ENCODE assay signal across 12 cellular contexts in the genomic region with DNA sequence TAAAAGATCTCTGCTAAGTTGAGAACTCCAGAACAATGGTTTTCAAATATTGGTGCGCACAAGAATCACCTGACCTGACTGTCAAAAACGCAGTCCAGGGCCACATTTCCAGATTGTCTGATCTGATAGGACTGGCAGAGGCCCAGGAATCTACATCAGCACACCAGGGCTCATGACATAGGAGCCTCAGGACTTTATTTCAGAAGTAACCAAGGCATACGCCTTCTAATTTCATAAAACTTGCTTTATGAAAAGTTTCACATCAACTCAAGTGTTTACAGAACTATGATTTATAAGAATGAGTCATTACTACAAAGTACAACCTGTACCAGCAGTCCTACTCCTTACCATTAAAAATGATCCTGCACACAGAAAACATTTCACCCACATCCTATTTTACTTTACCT. TPM values are rescaled to one million over a fixed set of nuclear protein-coding genes. Genes with fewer than 3 reads are reported as not detected.
DNase-seq lines count a peak whose midpoint lies in the region; ATAC-seq and TF ChIP-seq lines count a peak whose summit lies in the region.
"Had no signal": no experiment of that assay in that cellular context is flagged by ENCODE, and none has a peak within 500 bp of the region (broad histone marks: within the 10 kb centered on the region; RNA-seq: fewer than 3 reads in every experiment).

No MANE protein-coding gene starts in this region.

- H3K36me3 ChIP-seq in OCI-LY3 (replicated peaks; ENCODE audit: low read depth, low read length) = no peaks in the 10 kb centered on the region
- H3K36me3 ChIP-seq in esophagus squamous epithelium = no peaks in the 10 kb centered on the region
- no peaks in the 10 kb centered on the region for H3K36me3 ChIP-seq in parathyroid adenoma (ENCODE audit: control insufficient read depth, insufficient read depth, low read length)
- H3K36me3 ChIP-seq in vagina = no peaks in the 10 kb centered on the region
- H3K36me3 ChIP-seq: SJCRH30 had no signal

- 34 to 50% methylated on average over 3 of the region's 3 CpGs for WGBS in esophagus squamous epithelium, 2 donors

- no peak for DNase-seq in esophagus squamous epithelium (lab: John Stamatoyannopoulos, UW)
- DNase-seq in stimulated activated naive CD4-positive, alpha-beta T cell treated with Interleukin-2 at 50 U/mL for 16 hours (lab: John Stamatoyannopoulos, UW) = no peak
- DNase-seq in vagina (ENCODE audit: extremely low spot score in 2 of 2) = no peak
- DNase-seq: activated naive CD4-positive, alpha-beta T cell; effector memory CD8-positive, alpha-beta T cell; NCI-H2081 treated with DMSO at 0.1 percent for 48 hours had no signal

- H3K4me3 ChIP-seq in OCI-LY3 (ENCODE audit: low read length) (peak overlapping the region; percentile 62), esophagus squamous epithelium (no peak overlapping the region), parathyroid adenoma (ENCODE audit: low read depth, low read length) (no peak overlapping the region), vagina (no peak overlapping the region)
- H3K4me3 ChIP-seq: SJCRH30 had no signal

- H2AFZ ChIP-seq in OCI-LY3 (ENCODE audit: low read depth, low read length) = no peak overlapping the region
- H2AFZ ChIP-seq in parathyroid adenoma = peak overlapping the region; percentile 0

- no peaks in the 10 kb centered on the region for H3K9me3 ChIP-seq in OCI-LY3 (ENCODE audit: insufficient read depth, low read length)
- no peaks in the 10 kb centered on the region for H3K9me3 ChIP-seq in esophagus squamous epithelium
- H3K9me3 ChIP-seq in parathyroid adenoma (ENCODE audit: control insufficient read depth, low read length) = no peaks in the 10 kb centered on the region
- H3K9me3 ChIP-seq in vagina = no peaks in the 10 kb centered on the region
- H3K9me3 ChIP-seq: SJCRH30 had no signal

- H3K27me3 ChIP-seq in OCI-LY3 (ENCODE audit: low read depth, low read length) (no peaks in the 10 kb centered on the region), esophagus squamous epithelium (no peaks in the 10 kb centered on the region), parathyroid adenoma (ENCODE audit: control insufficient read depth, insufficient read depth, low read length) (no peaks in the 10 kb centered on the region), vagina (no peaks in the 10 kb centered on the region)
- H3K27me3 ChIP-seq: SJCRH30 had no signal

- TF ChIP-seq CTCF in 22Rv1 (IDR thresholded peaks at IDR 0.05) = no peak
- no peak for TF ChIP-seq CTCF in OCI-LY3 (IDR thresholded peaks at IDR 0.05; ENCODE audit: low read depth, low read length)
- TF ChIP-seq CTCF in esophagus squamous epithelium (IDR thresholded peaks at IDR 0.05) = no peak
- no peak for TF ChIP-seq CTCF in parathyroid adenoma (IDR thresholded peaks at IDR 0.05)
- TF ChIP-seq CTCF in vagina (IDR thresholded peaks at IDR 0.05) = no peak

- H3K79me2 ChIP-seq in OCI-LY3 (ENCODE audit: low read length) (no peaks in the 10 kb centered on the region), parathyroid adenoma (no peaks in the 10 kb centered on the region)

- intact Hi-C loops in esophagus squamous epithelium (cut with DNase I) = loop anchor here (10.0 kb wide), 2 partner anchors 50 to 580 kb away; a partner anchor contains a TSS
- intact Hi-C loops in vagina (cut with DNase I) = loop anchor here (5.0 kb wide), 2 partner anchors 578 to 647 kb away; no protein-coding TSS in a partner anchor

- no peak for ATAC-seq in HG02970 (IDR thresholded peaks at IDR 0.05; ENCODE audit: low FRiP score, unreplicated experiment)
- no peak for ATAC-seq in HG02973 (IDR thresholded peaks at IDR 0.05; ENCODE audit: unreplicated experiment)
- ATAC-seq: effector memory CD8-positive, alpha-beta T cell had no signal

- TF ChIP-seq POLR2A in esophagus squamous epithelium (IDR thresholded peaks at IDR 0.05) (no peak), vagina (IDR thresholded peaks at IDR 0.05) (no peak)

- no peaks in the 10 kb centered on the region for H4K20me1 ChIP-seq in OCI-LY3 (ENCODE audit: insufficient read depth, low read length)

- H3K4me1 ChIP-seq in OCI-LY3 (ENCODE audit: low read length) (peaks cover 53% of the 10 kb centered on the region), esophagus squamous epithelium (peaks cover 3 to 47% (median 14%) of the 10 kb centered on the region in 3 donors), parathyroid adenoma (no peaks in the 10 kb centered on the region), vagina (peaks cover 31% of the 10 kb centered on the region)

- no peak overlapping the region for H3K9ac ChIP-seq in OCI-LY3 (ENCODE audit: low read length)
- no peak overlapping the region for H3K9ac ChIP-seq in parathyroid adenoma

- peak overlapping the region; percentile 87 for H3K4me2 ChIP-seq in OCI-LY3 (ENCODE audit: low read length)
- no peak overlapping the region for H3K4me2 ChIP-seq in parathyroid adenoma (ENCODE audit: low read length)

- H3K27ac ChIP-seq in 22Rv1 (peak overlapping the region; percentile 76), OCI-LY3 (ENCODE audit: low read length) (peak overlapping the region; percentile 70), esophagus squamous epithelium (peak overlapping the region in 3 of 4 donors; percentile 13 to 68 (median 57)), parathyroid adenoma (no peak overlapping the region), vagina (no peak overlapping the region)
- H3K27ac ChIP-seq: SJCRH30 had no signal

RNA-seq across cellular contexts. Expression of a gene that starts 47.7 kb away (rescaled TPM):
- total RNA-seq in esophagus squamous epithelium (1 to 10 TPM in 1 of 4 donors, under 1 TPM in 2, not detected in 1; 0.13 to 1.4 (median 0.76) TPM), vagina (0.49 TPM)

RNA-seq across cellular contexts. Expression of a gene that starts 53.3 kb away (rescaled TPM):
- total RNA-seq in esophagus squamous epithelium = 10 to 100 TPM in 2 of 4 donors, 1 to 10 TPM in 2; 1.4 to 15.1 (median 7.0) TPM
- 31.9 TPM for total RNA-seq in vagina
- total RNA-seq: SJCRH30 had no signal

Comparison
In these comparisons a context has a peak if more than half of its experiments do, and no peak if none do; other contexts are left out.
1. H3K27ac ChIP-seq: peak in 22Rv1 (single experiment), OCI-LY3 (single experiment) and esophagus squamous epithelium (3 of 4); none in parathyroid adenoma (single experiment) and vagina (single experiment).